ENCODE assay signal across 23 cellular contexts in genomic region chr13:48656621-48657020, GRCh38. TPM values are rescaled to one million over a fixed set of nuclear protein-coding genes. Genes with fewer than 3 reads are reported as not detected.
A peak's percentile ranks its signal among the peaks of the same experiment; 100 is the strongest.
DNase-seq lines count a peak whose midpoint lies in the region; ATAC-seq and TF ChIP-seq lines count a peak whose summit lies in the region.
"Had no signal": no experiment of that assay in that cellular context is flagged by ENCODE, and none has a peak within 500 bp of the region (broad histone marks: within the 10 kb centered on the region; RNA-seq: fewer than 3 reads in every experiment).

No MANE protein-coding gene starts in this region.

- TF ChIP-seq CTCF in DND-41 (IDR thresholded peaks at IDR 0.05; ENCODE audit: borderline replicate concordance, extremely low read depth, low read length, poor library complexity, severe bottlenecking): no peak

- H2AFZ ChIP-seq in DND-41 (ENCODE audit: low read depth, low read length): 0 out of 2 replicates have a peak overlapping the region, but pooled peaks have one; percentile 3

- no peaks in the 10 kb centered on the region; the same call in 1 of the 2 replicates for H3K36me3 ChIP-seq in DND-41 (ENCODE audit: insufficient read depth, low read length)
- H3K36me3 ChIP-seq: breast epithelium, right lobe of liver, upper lobe of right lung had no signal

- peaks cover 70% of the 10 kb centered on the region for H3K4me1 ChIP-seq in DND-41 (ENCODE audit: insufficient read depth, low read length)
- H3K4me1 ChIP-seq: breast epithelium had no signal

- peaks cover 26% of the 10 kb centered on the region for H3K4me1 Mint-ChIP-seq in activated T-helper 17 cell treated with anti-CD3 and anti-CD28 coated beads, Interleukin-2, amount 50 U/mL, for 72 hours
- peaks cover 43% of the 10 kb centered on the region for H3K4me1 Mint-ChIP-seq in activated CD4-positive, alpha-beta memory T cell treated with anti-CD3 and anti-CD28 coated beads, Interleukin-2, amount 10 ng/mL, durations not matched to agents 7 days and 5 days

- H4K20me1 ChIP-seq in DND-41 (ENCODE audit: insufficient read depth, low read length): no peaks in the 10 kb centered on the region

- CTCF ChIA-PET in activated CD4-positive, alpha-beta memory T cell treated with anti-CD3 and anti-CD28 coated beads, Interleukin-2, amount 10 ng/mL, durations not matched to agents 7 days and 5 days (lab: Charles Lee): no interaction called here

- H3K9me3 ChIP-seq in DND-41 (ENCODE audit: insufficient read depth, low read length, severe bottlenecking): no peaks in the 10 kb centered on the region
- H3K9me3 ChIP-seq: breast epithelium, right lobe of liver, upper lobe of right lung had no signal

- no peak overlapping the region for H3K27ac Mint-ChIP-seq in activated T-helper 17 cell treated with anti-CD3 and anti-CD28 coated beads, Interleukin-2, amount 50 U/mL, for 72 hours
- no peak overlapping the region for H3K27ac Mint-ChIP-seq in activated CD4-positive, alpha-beta memory T cell treated with anti-CD3 and anti-CD28 coated beads, Interleukin-2, amount 10 ng/mL, durations not matched to agents 7 days and 5 days
- H3K27ac Mint-ChIP-seq: activated naive CD4-positive, alpha-beta T cell treated with anti-CD3 and anti-CD28 coated beads, Interleukin-2, amount 50 U/mL, for 72 hours; stimulated activated naive CD8-positive, alpha-beta T cell treated with anti-CD3 and anti-CD28 coated beads, Interleukin-15, amount 100 ng/mL, for 72 hours had no signal

- no peaks in the 10 kb centered on the region for H3K9me3 Mint-ChIP-seq in activated T-helper 17 cell treated with anti-CD3 and anti-CD28 coated beads, Interleukin-2, amount 50 U/mL, for 72 hours
- H3K9me3 Mint-ChIP-seq in activated CD4-positive, alpha-beta memory T cell treated with anti-CD3 and anti-CD28 coated beads, Interleukin-2, amount 10 ng/mL, durations not matched to agents 7 days and 5 days: no peaks in the 10 kb centered on the region
- H3K9me3 Mint-ChIP-seq: H9; stimulated activated naive CD8-positive, alpha-beta T cell treated with anti-CD3 and anti-CD28 coated beads, Interleukin-15, amount 100 ng/mL, for 72 hours had no signal

- peak overlapping the region; percentile 36 for H3K4me3 Mint-ChIP-seq in activated T-helper 17 cell treated with anti-CD3 and anti-CD28 coated beads, Interleukin-2, amount 50 U/mL, for 72 hours
- no peak overlapping the region for H3K4me3 Mint-ChIP-seq in activated CD4-positive, alpha-beta memory T cell treated with anti-CD3 and anti-CD28 coated beads, Interleukin-2, amount 10 ng/mL, durations not matched to agents 7 days and 5 days
- H3K4me3 Mint-ChIP-seq: H9; stimulated activated naive CD8-positive, alpha-beta T cell treated with anti-CD3 and anti-CD28 coated beads, Interleukin-15, amount 100 ng/mL, for 72 hours had no signal

- H3K27ac ChIP-seq in DND-41 (ENCODE audit: low read length): peak overlapping the region; percentile 82
- H3K27ac ChIP-seq: breast epithelium, KMS-11, right lobe of liver, upper lobe of right lung had no signal

- no peaks in the 10 kb centered on the region for H3K27me3 Mint-ChIP-seq in activated T-helper 17 cell treated with anti-CD3 and anti-CD28 coated beads, Interleukin-2, amount 50 U/mL, for 72 hours
- H3K27me3 Mint-ChIP-seq in activated CD4-positive, alpha-beta memory T cell treated with anti-CD3 and anti-CD28 coated beads, Interleukin-2, amount 10 ng/mL, durations not matched to agents 7 days and 5 days: no peaks in the 10 kb centered on the region
- H3K27me3 Mint-ChIP-seq: stimulated activated naive CD8-positive, alpha-beta T cell treated with anti-CD3 and anti-CD28 coated beads, Interleukin-15, amount 100 ng/mL, for 72 hours had no signal

- no peaks in the 10 kb centered on the region for H3K27me3 ChIP-seq in DND-41 (ENCODE audit: insufficient read depth, low read length, poor library complexity)
- H3K27me3 ChIP-seq: breast epithelium, right lobe of liver, upper lobe of right lung had no signal

- DNase-seq in DND-41 (no peak), NCI-H1436 (lab: John Stamatoyannopoulos, UW) (peak; percentile 70), left lobe of liver (ENCODE audit: low spot score) (no peak)
- DNase-seq in activated CD4-positive, alpha-beta memory T cell treated with anti-CD3 and anti-CD28 coated beads, Interleukin-2, amount 10 ng/mL, durations not matched to agents 7 days and 5 days: no peak
- no peak for DNase-seq in activated CD4-positive, alpha-beta T cell treated with anti-CD3 and anti-CD28 coated beads, Interleukin-2, amount 50 U/mL, for 4 hours
- DNase-seq: activated T-cell treated with anti-CD3 and anti-CD28 coated beads, Interleukin-2, amount 50 U/mL, for 1 hour; C1 segment of cervical spinal cord; dermis blood vessel endothelial cell; DMS79; H9; midbrain; NCI-H1694 treated with DMSO at 0.1 percent for 48 hours; NCI-H526; right lobe of liver; stimulated activated naive CD8-positive, alpha-beta T cell treated with anti-CD3 and anti-CD28 coated beads, Interleukin-15, amount 100 ng/mL, for 72 hours; upper lobe of right lung had no signal

- peak overlapping the region in 1 of 2 experiments; percentile 52; a peak in 2 of 4 replicates for H3K4me3 ChIP-seq in DND-41 (ENCODE audit: low read depth in 1 of 2, low read length in 2 of 2)
- H3K4me3 ChIP-seq: breast epithelium, right lobe of liver, upper lobe of right lung had no signal

- peaks cover 78% of the 10 kb centered on the region for H3K79me2 ChIP-seq in DND-41 (ENCODE audit: insufficient read depth, low read length)

- peak overlapping the region; percentile 62 for H3K4me2 ChIP-seq in DND-41 (ENCODE audit: insufficient read depth, low read length)
- H3K4me2 ChIP-seq: KMS-11 had no signal

- H3K9ac ChIP-seq in DND-41 (ENCODE audit: low read depth, low read length): peak overlapping the region; percentile 57
- H3K9ac ChIP-seq: KMS-11 had no signal

- POLR2A ChIA-PET in activated CD4-positive, alpha-beta memory T cell treated with anti-CD3 and anti-CD28 coated beads, Interleukin-2, amount 10 ng/mL, durations not matched to agents 7 days and 5 days (lab: Charles Lee): no interaction called here

- ATAC-seq in DND-41 (ENCODE audit: insufficient read depth, low read depth): peak; percentile 30
- no peak for ATAC-seq in activated T-helper 17 cell treated with anti-CD3 and anti-CD28 coated beads, Interleukin-2, amount 50 U/mL, for 72 hours (replicated peaks)
- ATAC-seq in left lobe of liver: peak; percentile 33
- ATAC-seq in HG03108 (IDR thresholded peaks at IDR 0.05; ENCODE audit: unreplicated experiment): no peak
- ATAC-seq in HG02678 (IDR thresholded peaks at IDR 0.05; ENCODE audit: unreplicated experiment): no peak
- ATAC-seq: activated naive CD4-positive, alpha-beta T cell treated with anti-CD3 and anti-CD28 coated beads, Interleukin-2, amount 50 U/mL, for 72 hours; stimulated activated naive CD8-positive, alpha-beta T cell treated with anti-CD3 and anti-CD28 coated beads, Interleukin-15, amount 100 ng/mL, for 72 hours; upper lobe of right lung had no signal

- no peaks in the 10 kb centered on the region for H3K36me3 Mint-ChIP-seq in activated T-helper 17 cell treated with anti-CD3 and anti-CD28 coated beads, Interleukin-2, amount 50 U/mL, for 72 hours (ENCODE audit: low read depth)
- peaks cover 6% of the 10 kb centered on the region for H3K36me3 Mint-ChIP-seq in activated CD4-positive, alpha-beta memory T cell treated with anti-CD3 and anti-CD28 coated beads, Interleukin-2, amount 10 ng/mL, durations not matched to agents 7 days and 5 days (ENCODE audit: low read depth)

RNA-seq across cellular contexts. Expression of gene CYSLTR2, which starts 2.9 kb away (rescaled TPM):
- total RNA-seq in activated T-helper 17 cell treated with anti-CD3 and anti-CD28 coated beads, Interleukin-2, amount 50 U/mL, for 72 hours: 1 to 10 TPM; 1.8 to 8.2 TPM
- 0.28 TPM for total RNA-seq in left lobe of liver
- total RNA-seq in activated CD4-positive, alpha-beta memory T cell treated with anti-CD3 and anti-CD28 coated beads, Interleukin-2, amount 10 ng/mL, durations not matched to agents 7 days and 5 days: 1 to 10 TPM; 3.6 to 3.9 TPM
- total RNA-seq: dermis blood vessel endothelial cell, epithelial cell of proximal tubule, H9 had no signal

Comparison
In these comparisons a context has a peak if more than half of its experiments do, and no peak if none do; other contexts are left out.
1. ATAC-seq: peak in DND-41 (single experiment) and left lobe of liver (single experiment); none in activated T-helper 17 cell treated with anti-CD3 and anti-CD28 coated beads, Interleukin-2, amount 50 U/mL, for 72 hours (single experiment), HG03108 (single experiment) and HG02678 (single experiment).